In the genomic region with DNA sequence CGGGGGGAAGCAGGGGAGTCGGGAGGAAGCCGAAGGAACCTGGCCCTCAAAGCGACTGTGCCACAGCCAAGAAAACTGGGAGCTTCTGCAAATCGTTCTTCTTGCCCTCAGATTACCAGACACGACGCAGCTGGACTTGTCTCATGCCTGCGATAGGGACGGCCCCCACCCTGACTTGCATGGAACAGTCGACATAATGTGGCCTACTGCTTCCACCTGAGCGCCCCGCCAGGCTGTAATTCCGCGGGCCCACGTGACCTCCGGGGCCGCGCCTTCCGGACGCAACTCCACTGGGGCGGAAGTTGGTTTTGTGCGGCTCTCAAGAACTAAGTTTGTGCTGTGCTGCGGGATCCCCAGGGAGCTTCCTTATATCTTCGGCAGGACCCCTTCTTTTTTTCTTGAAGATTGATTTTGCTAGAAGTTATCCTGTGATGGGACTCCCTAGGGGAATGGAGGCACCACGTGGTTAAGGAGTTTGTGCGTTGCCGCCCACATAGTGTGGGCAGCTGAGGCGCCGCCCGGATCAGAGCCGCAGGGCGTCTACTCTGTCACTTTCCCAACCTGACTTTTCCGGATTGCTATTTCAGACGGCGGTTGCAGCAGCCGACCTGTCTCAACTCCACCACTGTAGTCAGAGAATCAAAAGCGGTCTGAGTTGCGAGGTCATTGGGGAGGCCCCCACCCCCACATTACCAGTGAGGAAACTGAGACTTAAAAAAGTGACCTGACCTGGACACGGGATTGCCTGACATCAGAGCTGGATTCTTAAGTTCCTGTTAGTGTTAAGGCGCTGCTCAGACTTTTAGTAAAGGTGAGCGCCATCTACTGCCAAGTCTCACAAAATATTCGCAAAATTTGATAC, we compare ENCODE assay signal across 1 cellular context.
TF ChIP-seq lines count a peak whose summit lies in the region.

No MANE protein-coding gene starts in this region.

TF ChIP-seq in K562, 482 proteins besides CTCF, POLR2A, EP300 and RAD21 (continued from another document and continues in another):
- TF ChIP-seq, protein P1, sequence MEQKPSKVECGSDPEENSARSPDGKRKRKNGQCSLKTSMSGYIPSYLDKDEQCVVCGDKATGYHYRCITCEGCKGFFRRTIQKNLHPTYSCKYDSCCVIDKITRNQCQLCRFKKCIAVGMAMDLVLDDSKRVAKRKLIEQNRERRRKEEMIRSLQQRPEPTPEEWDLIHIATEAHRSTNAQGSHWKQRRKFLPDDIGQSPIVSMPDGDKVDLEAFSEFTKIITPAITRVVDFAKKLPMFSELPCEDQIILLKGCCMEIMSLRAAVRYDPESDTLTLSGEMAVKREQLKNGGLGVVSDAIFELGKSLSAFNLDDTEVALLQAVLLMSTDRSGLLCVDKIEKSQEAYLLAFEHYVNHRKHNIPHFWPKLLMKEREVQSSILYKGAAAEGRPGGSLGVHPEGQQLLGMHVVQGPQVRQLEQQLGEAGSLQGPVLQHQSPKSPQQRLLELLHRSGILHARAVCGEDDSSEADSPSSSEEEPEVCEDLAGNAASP (IDR thresholded peaks at IDR 0.05), result no peak
- TF ChIP-seq ZNF408 (CRISPR knock-in tag; IDR thresholded peaks at IDR 0.05; ENCODE audit: low read depth), result no peak
- TF ChIP-seq ZNF586 (CRISPR knock-in tag; conservative IDR thresholded peaks at IDR 0.05), result no peak
- TF ChIP-seq, protein P2, sequence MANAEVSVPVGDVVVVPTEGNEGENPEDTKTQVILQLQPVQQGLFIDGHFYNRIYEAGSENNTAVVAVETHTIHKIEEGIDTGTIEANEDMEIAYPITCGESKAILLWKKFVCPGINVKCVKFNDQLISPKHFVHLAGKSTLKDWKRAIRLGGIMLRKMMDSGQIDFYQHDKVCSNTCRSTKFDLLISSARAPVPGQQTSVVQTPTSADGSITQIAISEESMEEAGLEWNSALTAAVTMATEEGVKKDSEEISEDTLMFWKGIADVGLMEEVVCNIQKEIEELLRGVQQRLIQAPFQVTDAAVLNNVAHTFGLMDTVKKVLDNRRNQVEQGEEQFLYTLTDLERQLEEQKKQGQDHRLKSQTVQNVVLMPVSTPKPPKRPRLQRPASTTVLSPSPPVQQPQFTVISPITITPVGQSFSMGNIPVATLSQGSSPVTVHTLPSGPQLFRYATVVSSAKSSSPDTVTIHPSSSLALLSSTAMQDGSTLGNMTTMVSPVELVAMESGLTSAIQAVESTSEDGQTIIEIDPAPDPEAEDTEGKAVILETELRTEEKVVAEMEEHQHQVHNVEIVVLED (CRISPR knock-in tag; IDR thresholded peaks at IDR 0.05), result no peak
- TF ChIP-seq ARID2 (IDR thresholded peaks at IDR 0.05), result no peak
- TF ChIP-seq, protein P3, sequence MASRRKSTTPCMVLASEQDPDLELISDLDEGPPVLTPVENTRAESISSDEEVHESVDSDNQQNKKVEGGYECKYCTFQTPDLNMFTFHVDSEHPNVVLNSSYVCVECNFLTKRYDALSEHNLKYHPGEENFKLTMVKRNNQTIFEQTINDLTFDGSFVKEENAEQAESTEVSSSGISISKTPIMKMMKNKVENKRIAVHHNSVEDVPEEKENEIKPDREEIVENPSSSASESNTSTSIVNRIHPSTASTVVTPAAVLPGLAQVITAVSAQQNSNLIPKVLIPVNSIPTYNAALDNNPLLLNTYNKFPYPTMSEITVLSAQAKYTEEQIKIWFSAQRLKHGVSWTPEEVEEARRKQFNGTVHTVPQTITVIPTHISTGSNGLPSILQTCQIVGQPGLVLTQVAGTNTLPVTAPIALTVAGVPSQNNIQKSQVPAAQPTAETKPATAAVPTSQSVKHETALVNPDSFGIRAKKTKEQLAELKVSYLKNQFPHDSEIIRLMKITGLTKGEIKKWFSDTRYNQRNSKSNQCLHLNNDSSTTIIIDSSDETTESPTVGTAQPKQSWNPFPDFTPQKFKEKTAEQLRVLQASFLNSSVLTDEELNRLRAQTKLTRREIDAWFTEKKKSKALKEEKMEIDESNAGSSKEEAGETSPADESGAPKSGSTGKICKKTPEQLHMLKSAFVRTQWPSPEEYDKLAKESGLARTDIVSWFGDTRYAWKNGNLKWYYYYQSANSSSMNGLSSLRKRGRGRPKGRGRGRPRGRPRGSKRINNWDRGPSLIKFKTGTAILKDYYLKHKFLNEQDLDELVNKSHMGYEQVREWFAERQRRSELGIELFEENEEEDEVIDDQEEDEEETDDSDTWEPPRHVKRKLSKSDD (conservative IDR thresholded peaks at IDR 0.05; ENCODE audit: low read length), result 0 out of 2 replicates have a peak, but pooled peaks have one; percentile 55
- no peak for TF ChIP-seq BRF1 (IDR thresholded peaks at IDR 0.05; ENCODE audit: borderline replicate concordance, extremely low read depth, insufficient read length)
- no peak for TF ChIP-seq MEF2A (IDR thresholded peaks at IDR 0.05; ENCODE audit: control insufficient read depth, low read depth, low read length)
- TF ChIP-seq ASH1L (IDR thresholded peaks at IDR 0.05; ENCODE audit: borderline replicate concordance, low read depth, partially characterized antibody), result peak; percentile 88
- TF ChIP-seq PURB (CRISPR knock-in tag; IDR thresholded peaks at IDR 0.05; ENCODE audit: low read depth), result no peak
- TF ChIP-seq ZNF551 (CRISPR knock-in tag; IDR thresholded peaks at IDR 0.05), result no peak
- TF ChIP-seq SPI1 (IDR thresholded peaks at IDR 0.05; ENCODE audit: borderline replicate concordance, low read depth, low read length), result peak; percentile 80
- peak; percentile 36; the same call in 1 of the 2 replicates for TF ChIP-seq SMAD4 (CRISPR knock-in tag; conservative IDR thresholded peaks at IDR 0.05)
- TF ChIP-seq CHD1 (IDR thresholded peaks at IDR 0.05; ENCODE audit: low read length), result no peak
- TF ChIP-seq, protein P4, sequence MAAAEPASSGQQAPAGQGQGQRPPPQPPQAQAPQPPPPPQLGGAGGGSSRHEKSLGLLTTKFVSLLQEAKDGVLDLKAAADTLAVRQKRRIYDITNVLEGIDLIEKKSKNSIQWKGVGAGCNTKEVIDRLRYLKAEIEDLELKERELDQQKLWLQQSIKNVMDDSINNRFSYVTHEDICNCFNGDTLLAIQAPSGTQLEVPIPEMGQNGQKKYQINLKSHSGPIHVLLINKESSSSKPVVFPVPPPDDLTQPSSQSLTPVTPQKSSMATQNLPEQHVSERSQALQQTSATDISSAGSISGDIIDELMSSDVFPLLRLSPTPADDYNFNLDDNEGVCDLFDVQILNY (CRISPR knock-in tag; IDR thresholded peaks at IDR 0.05), result no peak
- no peak for TF ChIP-seq ILF3 (IDR thresholded peaks at IDR 0.05; ENCODE audit: borderline replicate concordance)
- TF ChIP-seq TCFL5 (CRISPR knock-in tag; conservative IDR thresholded peaks at IDR 0.05), result no peak
- TF ChIP-seq CREM (IDR thresholded peaks at IDR 0.05; ENCODE audit: low read depth), result peak; percentile 31; the same call in 1 of the 2 replicates
- TF ChIP-seq NFXL1 (CRISPR knock-in tag; IDR thresholded peaks at IDR 0.05), result no peak
- no peak for TF ChIP-seq ZNF217 (CRISPR knock-in tag; IDR thresholded peaks at IDR 0.05)
- no peak for TF ChIP-seq HNRNPH1 (optimal IDR thresholded peaks at IDR 0.05; ENCODE audit: low read depth, low read length)
- TF ChIP-seq SMARCA5 (IDR thresholded peaks at IDR 0.05), result no peak
- TF ChIP-seq, protein P5, sequence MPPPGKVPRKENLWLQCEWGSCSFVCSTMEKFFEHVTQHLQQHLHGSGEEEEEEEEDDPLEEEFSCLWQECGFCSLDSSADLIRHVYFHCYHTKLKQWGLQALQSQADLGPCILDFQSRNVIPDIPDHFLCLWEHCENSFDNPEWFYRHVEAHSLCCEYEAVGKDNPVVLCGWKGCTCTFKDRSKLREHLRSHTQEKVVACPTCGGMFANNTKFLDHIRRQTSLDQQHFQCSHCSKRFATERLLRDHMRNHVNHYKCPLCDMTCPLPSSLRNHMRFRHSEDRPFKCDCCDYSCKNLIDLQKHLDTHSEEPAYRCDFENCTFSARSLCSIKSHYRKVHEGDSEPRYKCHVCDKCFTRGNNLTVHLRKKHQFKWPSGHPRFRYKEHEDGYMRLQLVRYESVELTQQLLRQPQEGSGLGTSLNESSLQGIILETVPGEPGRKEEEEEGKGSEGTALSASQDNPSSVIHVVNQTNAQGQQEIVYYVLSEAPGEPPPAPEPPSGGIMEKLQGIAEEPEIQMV (tag; conservative IDR thresholded peaks at IDR 0.05; ENCODE audit: low read depth), result no peak
- TF ChIP-seq TGIF2 (CRISPR knock-in tag; IDR thresholded peaks at IDR 0.05), result peak; percentile 44; the same call in 1 of the 2 replicates
- TF ChIP-seq, protein P6, sequence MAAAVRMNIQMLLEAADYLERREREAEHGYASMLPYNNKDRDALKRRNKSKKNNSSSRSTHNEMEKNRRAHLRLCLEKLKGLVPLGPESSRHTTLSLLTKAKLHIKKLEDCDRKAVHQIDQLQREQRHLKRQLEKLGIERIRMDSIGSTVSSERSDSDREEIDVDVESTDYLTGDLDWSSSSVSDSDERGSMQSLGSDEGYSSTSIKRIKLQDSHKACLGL (CRISPR knock-in tag; IDR thresholded peaks at IDR 0.05; ENCODE audit: borderline replicate concordance, poor library complexity, severe bottlenecking), result peak; percentile 87
- TF ChIP-seq, protein P7, sequence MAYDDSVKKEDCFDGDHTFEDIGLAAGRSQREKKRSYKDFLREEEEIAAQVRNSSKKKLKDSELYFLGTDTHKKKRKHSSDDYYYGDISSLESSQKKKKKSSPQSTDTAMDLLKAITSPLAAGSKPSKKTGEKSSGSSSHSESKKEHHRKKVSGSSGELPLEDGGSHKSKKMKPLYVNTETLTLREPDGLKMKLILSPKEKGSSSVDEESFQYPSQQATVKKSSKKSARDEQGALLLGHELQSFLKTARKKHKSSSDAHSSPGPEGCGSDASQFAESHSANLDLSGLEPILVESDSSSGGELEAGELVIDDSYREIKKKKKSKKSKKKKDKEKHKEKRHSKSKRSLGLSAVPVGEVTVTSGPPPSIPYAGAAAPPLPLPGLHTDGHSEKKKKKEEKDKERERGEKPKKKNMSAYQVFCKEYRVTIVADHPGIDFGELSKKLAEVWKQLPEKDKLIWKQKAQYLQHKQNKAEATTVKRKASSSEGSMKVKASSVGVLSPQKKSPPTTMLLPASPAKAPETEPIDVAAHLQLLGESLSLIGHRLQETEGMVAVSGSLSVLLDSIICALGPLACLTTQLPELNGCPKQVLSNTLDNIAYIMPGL (CRISPR knock-in tag; IDR thresholded peaks at IDR 0.05), result no peak; the same call in 1 of the 2 replicates
- TF ChIP-seq NBN (IDR thresholded peaks at IDR 0.05; ENCODE audit: low read depth), result peak; percentile 76
- TF ChIP-seq NCOA6 (IDR thresholded peaks at IDR 0.05), result no peak
- no peak for TF ChIP-seq RFX1 (IDR thresholded peaks at IDR 0.05)
- TF ChIP-seq, protein P8, sequence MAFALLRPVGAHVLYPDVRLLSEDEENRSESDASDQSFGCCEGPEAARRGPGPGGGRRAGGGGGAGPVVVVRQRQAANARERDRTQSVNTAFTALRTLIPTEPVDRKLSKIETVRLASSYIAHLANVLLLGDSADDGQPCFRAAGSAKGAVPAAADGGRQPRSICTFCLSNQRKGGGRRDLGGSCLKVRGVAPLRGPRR (CRISPR knock-in tag; IDR thresholded peaks at IDR 0.05), result no peak
- TF ChIP-seq, protein P9, sequence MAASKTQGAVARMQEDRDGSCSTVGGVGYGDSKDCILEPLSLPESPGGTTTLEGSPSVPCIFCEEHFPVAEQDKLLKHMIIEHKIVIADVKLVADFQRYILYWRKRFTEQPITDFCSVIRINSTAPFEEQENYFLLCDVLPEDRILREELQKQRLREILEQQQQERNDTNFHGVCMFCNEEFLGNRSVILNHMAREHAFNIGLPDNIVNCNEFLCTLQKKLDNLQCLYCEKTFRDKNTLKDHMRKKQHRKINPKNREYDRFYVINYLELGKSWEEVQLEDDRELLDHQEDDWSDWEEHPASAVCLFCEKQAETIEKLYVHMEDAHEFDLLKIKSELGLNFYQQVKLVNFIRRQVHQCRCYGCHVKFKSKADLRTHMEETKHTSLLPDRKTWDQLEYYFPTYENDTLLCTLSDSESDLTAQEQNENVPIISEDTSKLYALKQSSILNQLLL (CRISPR knock-in tag; IDR thresholded peaks at IDR 0.05; ENCODE audit: borderline replicate concordance), result no peak
- no peak for TF ChIP-seq GATA2 (CRISPR knock-in tag; IDR thresholded peaks at IDR 0.05)
- TF ChIP-seq DACH1 (IDR thresholded peaks at IDR 0.05; ENCODE audit: partially characterized antibody), result no peak
- no peak for TF ChIP-seq ZNF436 (CRISPR knock-in tag; IDR thresholded peaks at IDR 0.05)
- TF ChIP-seq ELF4 (CRISPR knock-in tag; IDR thresholded peaks at IDR 0.05), result no peak
- TF ChIP-seq BACH1 (tag; IDR thresholded peaks at IDR 0.05), result no peak
- TF ChIP-seq ZNF785 (CRISPR knock-in tag; IDR thresholded peaks at IDR 0.05), result no peak
- no peak for TF ChIP-seq ZZZ3 (IDR thresholded peaks at IDR 0.05)
- TF ChIP-seq RBBP5 (IDR thresholded peaks at IDR 0.05; ENCODE audit: borderline replicate concordance, insufficient read depth, low read length, poor library complexity, severe bottlenecking), result no peak
- TF ChIP-seq, protein P10, sequence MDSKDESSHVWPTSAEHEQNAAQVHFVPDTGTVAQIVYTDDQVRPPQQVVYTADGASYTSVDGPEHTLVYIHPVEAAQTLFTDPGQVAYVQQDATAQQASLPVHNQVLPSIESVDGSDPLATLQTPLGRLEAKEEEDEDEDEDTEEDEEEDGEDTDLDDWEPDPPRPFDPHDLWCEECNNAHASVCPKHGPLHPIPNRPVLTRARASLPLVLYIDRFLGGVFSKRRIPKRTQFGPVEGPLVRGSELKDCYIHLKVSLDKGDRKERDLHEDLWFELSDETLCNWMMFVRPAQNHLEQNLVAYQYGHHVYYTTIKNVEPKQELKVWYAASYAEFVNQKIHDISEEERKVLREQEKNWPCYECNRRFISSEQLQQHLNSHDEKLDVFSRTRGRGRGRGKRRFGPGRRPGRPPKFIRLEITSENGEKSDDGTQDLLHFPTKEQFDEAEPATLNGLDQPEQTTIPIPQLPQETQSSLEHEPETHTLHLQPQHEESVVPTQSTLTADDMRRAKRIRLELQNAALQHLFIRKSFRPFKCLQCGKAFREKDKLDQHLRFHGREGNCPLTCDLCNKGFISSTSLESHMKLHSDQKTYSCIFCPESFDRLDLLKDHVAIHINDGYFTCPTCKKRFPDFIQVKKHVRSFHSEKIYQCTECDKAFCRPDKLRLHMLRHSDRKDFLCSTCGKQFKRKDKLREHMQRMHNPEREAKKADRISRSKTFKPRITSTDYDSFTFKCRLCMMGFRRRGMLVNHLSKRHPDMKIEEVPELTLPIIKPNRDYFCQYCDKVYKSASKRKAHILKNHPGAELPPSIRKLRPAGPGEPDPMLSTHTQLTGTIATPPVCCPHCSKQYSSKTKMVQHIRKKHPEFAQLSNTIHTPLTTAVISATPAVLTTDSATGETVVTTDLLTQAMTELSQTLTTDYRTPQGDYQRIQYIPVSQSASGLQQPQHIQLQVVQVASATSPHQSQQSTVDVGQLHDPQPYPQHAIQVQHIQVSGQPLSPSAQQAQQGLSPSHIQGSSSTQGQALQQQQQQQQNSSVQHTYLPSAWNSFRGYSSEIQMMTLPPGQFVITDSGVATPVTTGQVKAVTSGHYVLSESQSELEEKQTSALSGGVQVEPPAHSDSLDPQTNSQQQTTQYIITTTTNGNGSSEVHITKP (IDR thresholded peaks at IDR 0.05; ENCODE audit: partially characterized antibody), result peak; percentile 100
- TF ChIP-seq, protein P11, sequence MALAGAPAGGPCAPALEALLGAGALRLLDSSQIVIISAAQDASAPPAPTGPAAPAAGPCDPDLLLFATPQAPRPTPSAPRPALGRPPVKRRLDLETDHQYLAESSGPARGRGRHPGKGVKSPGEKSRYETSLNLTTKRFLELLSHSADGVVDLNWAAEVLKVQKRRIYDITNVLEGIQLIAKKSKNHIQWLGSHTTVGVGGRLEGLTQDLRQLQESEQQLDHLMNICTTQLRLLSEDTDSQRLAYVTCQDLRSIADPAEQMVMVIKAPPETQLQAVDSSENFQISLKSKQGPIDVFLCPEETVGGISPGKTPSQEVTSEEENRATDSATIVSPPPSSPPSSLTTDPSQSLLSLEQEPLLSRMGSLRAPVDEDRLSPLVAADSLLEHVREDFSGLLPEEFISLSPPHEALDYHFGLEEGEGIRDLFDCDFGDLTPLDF (CRISPR knock-in tag; IDR thresholded peaks at IDR 0.05), result peak; percentile 63; the same call in 1 of the 2 replicates
- no peak for TF ChIP-seq ZNF282 (CRISPR knock-in tag; IDR thresholded peaks at IDR 0.05)
- no peak for TF ChIP-seq WHSC1 (IDR thresholded peaks at IDR 0.05; ENCODE audit: low read length)
- peak; percentile 50 to 51; a peak in 2 of 4 replicates for TF ChIP-seq RCOR1 (IDR thresholded peaks at IDR 0.05; ENCODE audit: borderline replicate concordance in 1 of 2, low read depth in 2 of 2, low read length in 2 of 2)
